ENCODE assay signal across 8 cellular contexts in the genomic region with DNA sequence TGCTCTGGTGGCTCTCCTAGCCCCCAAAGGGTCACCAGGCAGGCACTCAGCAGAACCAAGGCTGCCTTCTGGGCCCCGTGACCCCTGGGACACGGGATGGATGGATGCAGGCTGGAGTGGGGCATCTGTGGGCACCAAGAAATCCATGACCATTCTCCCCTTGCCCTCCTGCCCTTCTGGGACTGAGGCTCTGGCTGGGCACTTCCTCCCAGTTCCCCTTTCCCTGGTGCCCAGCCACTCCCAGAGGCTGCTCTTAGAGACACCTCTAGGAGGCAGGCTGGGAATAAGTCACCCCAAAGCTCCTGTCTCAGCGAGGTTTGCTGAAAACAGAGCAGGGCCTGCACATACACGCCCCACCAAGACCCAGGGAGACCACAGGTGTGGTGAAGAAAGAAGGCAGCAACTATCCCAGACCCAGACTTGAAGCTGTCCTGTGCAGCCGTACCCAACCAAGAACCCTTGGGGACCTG. TPM values are rescaled to one million over a fixed set of nuclear protein-coding genes. Genes with fewer than 3 reads are reported as not detected.
A peak's percentile ranks its signal among the peaks of the same experiment; 100 is the strongest.
DNase-seq lines count a peak whose midpoint lies in the region; ATAC-seq and TF ChIP-seq lines count a peak whose summit lies in the region.

No MANE protein-coding gene starts in this region.

- H3K27ac Mint-ChIP-seq in activated naive CD8-positive, alpha-beta T cell treated with anti-CD3 and anti-CD28 coated beads for 36 hours: peak overlapping the region; percentile 96
- H3K27ac Mint-ChIP-seq in stimulated activated naive CD8-positive, alpha-beta T cell treated with anti-CD3 and anti-CD28 coated beads, Interleukin-15, amount 100 ng/mL, for 72 hours: peak overlapping the region; percentile 88 to 93

- POLR2A ChIA-PET in GM10248 (lab: Yijun Ruan, JAX): interaction anchor here (1.0 kb wide), 1 partner anchor 24 kb away, joined by 3 read pairs; no protein-coding TSS in a partner anchor

- peak; percentile 43 for ATAC-seq in HG03066 (IDR thresholded peaks at IDR 0.05; ENCODE audit: low read depth, unreplicated experiment)
- ATAC-seq in stimulated activated naive CD8-positive, alpha-beta T cell treated with anti-CD3 and anti-CD28 coated beads, Interleukin-15, amount 100 ng/mL, for 72 hours: peak; percentile 46

- H3K9me3 Mint-ChIP-seq in activated naive CD8-positive, alpha-beta T cell treated with anti-CD3 and anti-CD28 coated beads for 36 hours: no peaks in the 10 kb centered on the region
- no peaks in the 10 kb centered on the region for H3K9me3 Mint-ChIP-seq in stimulated activated naive CD8-positive, alpha-beta T cell treated with anti-CD3 and anti-CD28 coated beads, Interleukin-15, amount 100 ng/mL, for 72 hours

- DNase-seq in GM10248 (ENCODE audit: extremely low spot score) (peak; percentile 47), hepatic stellate cell (ENCODE audit: low spot score) (peak; percentile 63), NCI-H2107 (lab: John Stamatoyannopoulos, UW) (no peak), foreskin melanocyte (no peak), NCI-H345 (lab: John Stamatoyannopoulos, UW) (no peak)
- no peak for DNase-seq in activated naive CD8-positive, alpha-beta T cell treated with anti-CD3 and anti-CD28 coated beads for 36 hours
- DNase-seq in stimulated activated naive CD8-positive, alpha-beta T cell treated with anti-CD3 and anti-CD28 coated beads, Interleukin-15, amount 100 ng/mL, for 72 hours: no peak

- H3K4me1 Mint-ChIP-seq in activated naive CD8-positive, alpha-beta T cell treated with anti-CD3 and anti-CD28 coated beads for 36 hours: peaks cover 29% of the 10 kb centered on the region
- peaks cover 47% of the 10 kb centered on the region for H3K4me1 Mint-ChIP-seq in stimulated activated naive CD8-positive, alpha-beta T cell treated with anti-CD3 and anti-CD28 coated beads, Interleukin-15, amount 100 ng/mL, for 72 hours

- peaks cover 14% of the 10 kb centered on the region for H3K36me3 Mint-ChIP-seq in activated naive CD8-positive, alpha-beta T cell treated with anti-CD3 and anti-CD28 coated beads for 36 hours

- H3K4me3 Mint-ChIP-seq in activated naive CD8-positive, alpha-beta T cell treated with anti-CD3 and anti-CD28 coated beads for 36 hours: peak overlapping the region; percentile 89
- peak overlapping the region; percentile 84 to 86 for H3K4me3 Mint-ChIP-seq in stimulated activated naive CD8-positive, alpha-beta T cell treated with anti-CD3 and anti-CD28 coated beads, Interleukin-15, amount 100 ng/mL, for 72 hours

- TF ChIP-seq CTCF in GM10248 (IDR thresholded peaks at IDR 0.05; ENCODE audit: control extremely low read depth, extremely low read depth, low read depth, missing control alignments): no peak

- no peaks in the 10 kb centered on the region for H3K27me3 Mint-ChIP-seq in activated naive CD8-positive, alpha-beta T cell treated with anti-CD3 and anti-CD28 coated beads for 36 hours
- no peaks in the 10 kb centered on the region for H3K27me3 Mint-ChIP-seq in stimulated activated naive CD8-positive, alpha-beta T cell treated with anti-CD3 and anti-CD28 coated beads, Interleukin-15, amount 100 ng/mL, for 72 hours

- CTCF ChIA-PET in GM10248 (lab: Yijun Ruan, JAX): interaction anchor here (0.8 to 3.0 kb wide), 15 partner anchors 8 to 79 kb away, joined by 3 to 25 read pairs (median 4); no protein-coding TSS in a partner anchor

RNA-seq across cellular contexts. Expression of a gene that starts 0.9 kb away (rescaled TPM):
- total RNA-seq in activated naive CD8-positive, alpha-beta T cell treated with anti-CD3 and anti-CD28 coated beads for 36 hours: 10 to 100 TPM; 37.4 to 40.5 TPM

RNA-seq across cellular contexts. Expression of a gene that starts 10.8 kb away (rescaled TPM):
- under 1 TPM in 1 of 2 experiments, not detected in 1; 0.16 TPM for total RNA-seq in activated naive CD8-positive, alpha-beta T cell treated with anti-CD3 and anti-CD28 coated beads for 36 hours

RNA-seq across cellular contexts. Expression of a gene that starts 19.1 kb away (rescaled TPM):
- under 1 TPM; 0.36 to 0.49 TPM for total RNA-seq in activated naive CD8-positive, alpha-beta T cell treated with anti-CD3 and anti-CD28 coated beads for 36 hours

RNA-seq across cellular contexts. Expression of a gene that starts 42.3 kb away (rescaled TPM):
- total RNA-seq in activated naive CD8-positive, alpha-beta T cell treated with anti-CD3 and anti-CD28 coated beads for 36 hours: 10 to 100 TPM; 20.5 to 21.8 TPM

Comparison
In these comparisons a context has a peak if more than half of its experiments do, and no peak if none do; other contexts are left out.
1. DNase-seq: peak in GM10248 (single experiment) and hepatic stellate cell (single experiment); none in activated naive CD8-positive, alpha-beta T cell treated with anti-CD3 and anti-CD28 coated beads for 36 hours (single experiment), stimulated activated naive CD8-positive, alpha-beta T cell treated with anti-CD3 and anti-CD28 coated beads, Interleukin-15, amount 100 ng/mL, for 72 hours (0 of 2), NCI-H2107 (single experiment), foreskin melanocyte (single experiment) and NCI-H345 (single experiment).